ENCODE assay signal across 12 cellular contexts in the genomic region with DNA sequence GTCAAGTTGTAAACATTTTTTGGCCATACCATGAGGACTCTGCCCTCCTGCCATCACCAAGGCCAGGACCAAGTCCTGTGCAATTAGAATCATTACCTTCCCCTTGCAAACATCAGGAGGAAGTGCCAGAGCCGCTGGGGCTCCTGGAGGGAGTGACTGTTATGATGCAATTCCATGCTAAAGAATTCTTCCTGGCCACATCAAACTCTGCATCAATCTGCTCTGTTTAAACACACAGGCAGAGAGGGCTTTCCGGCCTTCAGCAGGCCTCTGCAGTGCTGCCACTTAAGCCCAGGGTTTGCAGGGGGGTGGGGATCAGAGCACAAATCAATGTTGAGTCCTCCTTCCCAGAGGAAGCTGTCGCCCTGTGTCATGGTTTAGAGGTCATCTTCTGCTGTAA. TPM values are rescaled to one million over a fixed set of nuclear protein-coding genes. Genes with fewer than 3 reads are reported as not detected.
DNase-seq lines count a peak whose midpoint lies in the region; ATAC-seq and TF ChIP-seq lines count a peak whose summit lies in the region.
"Had no signal": no experiment of that assay in that cellular context is flagged by ENCODE, and none has a peak within 500 bp of the region (broad histone marks: within the 10 kb centered on the region; RNA-seq: fewer than 3 reads in every experiment).

No MANE protein-coding gene starts in this region.

- peak; percentile 73 for ATAC-seq in left lung
- no peak for ATAC-seq in activated CD8-positive, alpha-beta memory T cell treated with anti-CD3 and anti-CD28 coated beads, Interleukin-2, amount 10 ng/mL, durations not matched to agents 7 days and 5 days

- H3K4me1 Mint-ChIP-seq in activated CD8-positive, alpha-beta memory T cell treated with anti-CD3 and anti-CD28 coated beads, Interleukin-2, amount 10 ng/mL, durations not matched to agents 7 days and 5 days = no peaks in the 10 kb centered on the region

- no peak overlapping the region for H3K4me3 ChIP-seq in left lung
- H3K4me3 ChIP-seq: right lobe of liver had no signal

- H3K27me3 ChIP-seq in left lung = no peaks in the 10 kb centered on the region
- H3K27me3 ChIP-seq: right lobe of liver had no signal

- TF ChIP-seq CTCF in left lung (IDR thresholded peaks at IDR 0.05) = no peak

- H3K9me3 ChIP-seq in left lung = no peaks in the 10 kb centered on the region
- H3K9me3 ChIP-seq: right lobe of liver had no signal

- intact Hi-C loops in left lung (cut with DNase I) (no loop called here), posterior vena cava (cut with DNase I) (no loop called here)

- H3K27ac ChIP-seq in left lung = peak overlapping the region in 1 of 2 donors; percentile 41
- H3K27ac ChIP-seq: right lobe of liver had no signal

- no peaks in the 10 kb centered on the region for H3K36me3 Mint-ChIP-seq in activated CD8-positive, alpha-beta memory T cell treated with anti-CD3 and anti-CD28 coated beads, Interleukin-2, amount 10 ng/mL, durations not matched to agents 7 days and 5 days

- no peak overlapping the region for H3K27ac Mint-ChIP-seq in activated CD8-positive, alpha-beta memory T cell treated with anti-CD3 and anti-CD28 coated beads, Interleukin-2, amount 10 ng/mL, durations not matched to agents 7 days and 5 days

- H3K36me3 ChIP-seq in left lung = peaks cover 0 to 19% of the 10 kb centered on the region in 2 donors
- H3K36me3 ChIP-seq: right lobe of liver had no signal

- H3K4me3 Mint-ChIP-seq in activated CD8-positive, alpha-beta memory T cell treated with anti-CD3 and anti-CD28 coated beads, Interleukin-2, amount 10 ng/mL, durations not matched to agents 7 days and 5 days = no peak overlapping the region

- DNase-seq in AG20443 (ENCODE audit: low spot score) (peak; percentile 46), HuH-7 (ENCODE audit: low spot score) (peak; percentile 47), amniotic epithelial cell (ENCODE audit: low read depth) (peak; percentile 84), left lung (peak; percentile 33 to 82), nucleus accumbens (lab: John Stamatoyannopoulos, UW) (no peak), posterior vena cava (ENCODE audit: low spot score) (no peak), hypothalamus (lab: John Stamatoyannopoulos, UW) (no peak)
- DNase-seq in activated CD8-positive, alpha-beta memory T cell treated with anti-CD3 and anti-CD28 coated beads, Interleukin-2, amount 10 ng/mL, durations not matched to agents 7 days and 5 days = no peak
- DNase-seq: activated gamma-delta T cell; NCI-H526 treated with DMSO at 0.1 percent for 48 hours; stimulated activated CD8-positive, alpha-beta memory T cell treated with anti-CD3 and anti-CD28 coated beads, Interleukin-4, amount 100 ng/mL, for 48 hours had no signal

- H3K9me3 Mint-ChIP-seq in activated CD8-positive, alpha-beta memory T cell treated with anti-CD3 and anti-CD28 coated beads, Interleukin-2, amount 10 ng/mL, durations not matched to agents 7 days and 5 days (ENCODE audit: low read depth) = no peaks in the 10 kb centered on the region

- H3K27me3 Mint-ChIP-seq in activated CD8-positive, alpha-beta memory T cell treated with anti-CD3 and anti-CD28 coated beads, Interleukin-2, amount 10 ng/mL, durations not matched to agents 7 days and 5 days = no peaks in the 10 kb centered on the region

- H3K4me1 ChIP-seq in left lung = peaks cover 6 to 40% of the 10 kb centered on the region in 2 donors
- H3K4me1 ChIP-seq: right lobe of liver had no signal

- CTCF ChIA-PET in activated CD8-positive, alpha-beta memory T cell treated with anti-CD3 and anti-CD28 coated beads, Interleukin-2, amount 10 ng/mL, durations not matched to agents 7 days and 5 days (lab: Charles Lee) = no interaction called here

RNA-seq across cellular contexts. Expression of gene CTBP2, which starts 58.1 kb away (rescaled TPM):
- total RNA-seq in left lung = 10 to 100 TPM; 71.2 to 77.6 TPM
- total RNA-seq in activated CD8-positive, alpha-beta memory T cell treated with anti-CD3 and anti-CD28 coated beads, Interleukin-2, amount 10 ng/mL, durations not matched to agents 7 days and 5 days = under 1 TPM; 0.61 to 0.82 TPM
- 10 to 100 TPM; 44.4 to 47.3 TPM for total RNA-seq in posterior vena cava

Comparison
In these comparisons a context has a peak if more than half of its experiments do, and no peak if none do; other contexts are left out.
1. DNase-seq: peak in AG20443 (single experiment), HuH-7 (single experiment), amniotic epithelial cell (single experiment) and left lung (2 of 2); none in nucleus accumbens (0 of 56), activated CD8-positive, alpha-beta memory T cell treated with anti-CD3 and anti-CD28 coated beads, Interleukin-2, amount 10 ng/mL, durations not matched to agents 7 days and 5 days (single experiment), posterior vena cava (single experiment) and hypothalamus (0 of 51).
2. RNA of gene CTBP2, which starts 58.1 kb away (total RNA-seq): 71.2 to 77.6 TPM in left lung and 44.4 to 47.3 TPM in posterior vena cava; 0.61 to 0.82 TPM in activated CD8-positive, alpha-beta memory T cell treated with anti-CD3 and anti-CD28 coated beads, Interleukin-2, amount 10 ng/mL, durations not matched to agents 7 days and 5 days; every median in the first group is over 10 times any median in the second.